ENCODE assay signal across 11 cellular contexts in genomic region chr17:78380370-78380769, GRCh38. TPM values are rescaled to one million over a fixed set of nuclear protein-coding genes. Genes with fewer than 3 reads are reported as not detected.
A peak's percentile ranks its signal among the peaks of the same experiment; 100 is the strongest.
DNase-seq lines count a peak whose midpoint lies in the region; ATAC-seq, FAIRE-seq and TF ChIP-seq lines count a peak whose summit lies in the region.
"Had no signal": no experiment of that assay in that cellular context is flagged by ENCODE, and none has a peak within 500 bp of the region (broad histone marks: within the 10 kb centered on the region; RNA-seq: fewer than 3 reads in every experiment).

No MANE protein-coding gene starts in this region.

- DNase-seq in IMR-90 (no peak), astrocyte (ENCODE audit: low read depth) (no peak), MV-4-11 (lab: John Stamatoyannopoulos, UW) (no peak), AG08396 (ENCODE audit: low spot score) (no peak), GM12891 (ENCODE audit: insufficient read length, low spot score) (no peak), cardiac septum (ENCODE audit: low spot score) (no peak)
- DNase-seq in natural killer cell treated with Interleukin-12 subunit alpha and Interleukin-12 subunit beta and Interleukin-15 and Interleukin-18, amount 100 ng/mL, for 72 hours (ENCODE audit: low spot score) = no peak
- DNase-seq: adrenal gland, hypothalamus had no signal

- peaks cover 2% of the 10 kb centered on the region for H3K36me3 Mint-ChIP-seq in astrocyte (ENCODE audit: low read depth, unreplicated experiment)
- peaks cover 19% of the 10 kb centered on the region for H3K36me3 Mint-ChIP-seq in natural killer cell treated with Interleukin-12 subunit alpha and Interleukin-12 subunit beta and Interleukin-15 and Interleukin-18, amount 100 ng/mL, for 72 hours

- peaks cover 5 to 42% (median 18%) of the 10 kb centered on the region in 11 experiments; a peak in 14 of 22 replicates for H3K36me3 ChIP-seq in BLaER1 treated with 17β-estradiol and CSF1 and Interleukin-3, amounts not matched to agents 10 nM and 100 nM
- H3K36me3 ChIP-seq in IMR-90 (ENCODE audit: control insufficient read depth, insufficient read depth, low read length) (peaks cover 2% of the 10 kb centered on the region), astrocyte (ENCODE audit: insufficient read depth, low read length) (no peaks in the 10 kb centered on the region)

- H3K4me3 Mint-ChIP-seq in astrocyte (ENCODE audit: unreplicated experiment) = peak overlapping the region; percentile 97
- H3K4me3 Mint-ChIP-seq in natural killer cell treated with Interleukin-12 subunit alpha and Interleukin-12 subunit beta and Interleukin-15 and Interleukin-18, amount 100 ng/mL, for 72 hours = peak overlapping the region; percentile 87

- no peaks in the 10 kb centered on the region for H3K27me3 Mint-ChIP-seq in astrocyte (ENCODE audit: low read depth, unreplicated experiment)
- H3K27me3 Mint-ChIP-seq in natural killer cell treated with Interleukin-12 subunit alpha and Interleukin-12 subunit beta and Interleukin-15 and Interleukin-18, amount 100 ng/mL, for 72 hours = peaks cover 0 to 3% of the 10 kb centered on the region in 2 donors

- H3K4me2 ChIP-seq in BLaER1 treated with 17β-estradiol and CSF1 and Interleukin-3, amounts not matched to agents 10 nM and 100 nM = peak overlapping the region; percentile 86 to 99 (median 95)
- H3K4me2 ChIP-seq in IMR-90 (ENCODE audit: low read depth, low read length) (no peak overlapping the region), astrocyte (ENCODE audit: low read length) (peak overlapping the region; percentile 97)

- no peak for TF ChIP-seq RAD21 in IMR-90 (IDR thresholded peaks at IDR 0.05; ENCODE audit: low read length)

- dilution Hi-C loops in IMR-90 (cut with HindIII; ENCODE audit: low sequenced_read_pairs, unreplicated experiment) = no loop called here

- H2BK15ac ChIP-seq in IMR-90 (ENCODE audit: low read depth, low read length) = no peak overlapping the region; the same call in 2 of the 3 replicates

- no peak overlapping the region for H2BK20ac ChIP-seq in IMR-90 (ENCODE audit: low read depth, low read length)

- peak overlapping the region in 10 of 11 experiments; percentile 49 to 98 (median 94); a peak in 18 of 22 replicates for H3K27ac ChIP-seq in BLaER1 treated with 17β-estradiol and CSF1 and Interleukin-3, amounts not matched to agents 10 nM and 100 nM
- H3K27ac ChIP-seq in IMR-90 (ENCODE audit: insufficient read depth, low read length) (no peak overlapping the region), astrocyte (ENCODE audit: low read depth, low read length) (peak overlapping the region; percentile 97)

- TSS peak; percentile 19 for BruUV-seq in IMR-90 (replicated peaks; lab: Mats Ljungman, UMichigan)

- H2AK5ac ChIP-seq in IMR-90 (ENCODE audit: low read depth, low read length) = no peak overlapping the region

- no peak overlapping the region for H3K56ac ChIP-seq in IMR-90 (ENCODE audit: extremely low read depth, insufficient read depth, low read length)

- peak overlapping the region; percentile 88 to 98 (median 97); a peak in 19 of 22 replicates for H3K9ac ChIP-seq in BLaER1 treated with 17β-estradiol and CSF1 and Interleukin-3, amounts not matched to agents 10 nM and 100 nM
- H3K9ac ChIP-seq in IMR-90 (ENCODE audit: low read depth, low read length) = no peak overlapping the region
- H3K9ac ChIP-seq in astrocyte (ENCODE audit: low read length) = peak overlapping the region; percentile 9

- TF ChIP-seq CTCF in IMR-90 (conservative IDR thresholded peaks at IDR 0.05; ENCODE audit: low read depth, low read length) = no peak
- TF ChIP-seq CTCF in astrocyte (IDR thresholded peaks at IDR 0.05; ENCODE audit: insufficient read depth, low read depth, low read length) = no peak

- POLR2A ChIA-PET in IMR-90 (lab: Charles Lee; ENCODE audit: unreplicated experiment) = no interaction called here

- peak overlapping the region in 8 of 10 experiments; percentile 86 to 98 (median 96); a peak in 14 of 20 replicates for H3K4me3 ChIP-seq in BLaER1 treated with 17β-estradiol and CSF1 and Interleukin-3, amounts not matched to agents 10 nM and 100 nM
- no peak overlapping the region for H3K4me3 ChIP-seq in IMR-90 (ENCODE audit: insufficient read depth, low read depth, low read length)
- no peak overlapping the region for H3K4me3 ChIP-seq in astrocyte (ENCODE audit: insufficient read depth, low read depth, low read length)
- H3K4me3 ChIP-seq: adrenal gland had no signal

- H4K91ac ChIP-seq in IMR-90 (ENCODE audit: insufficient read depth, low read depth, low read length) = no peak overlapping the region

- TF ChIP-seq POLR2A in IMR-90 (IDR thresholded peaks at IDR 0.05; ENCODE audit: low read depth, low read length) = no peak
- TF ChIP-seq POLR2A in GM12891 (IDR thresholded peaks at IDR 0.05; ENCODE audit: low read depth, low read length) = no peak

- H3K18ac ChIP-seq in IMR-90 (ENCODE audit: low read depth, low read length) = no peak overlapping the region

- H3K4me1 Mint-ChIP-seq in astrocyte (ENCODE audit: low read depth, unreplicated experiment) = peaks cover 54% of the 10 kb centered on the region
- peaks cover 64 to 66% of the 10 kb centered on the region in 2 donors for H3K4me1 Mint-ChIP-seq in natural killer cell treated with Interleukin-12 subunit alpha and Interleukin-12 subunit beta and Interleukin-15 and Interleukin-18, amount 100 ng/mL, for 72 hours (ENCODE audit: low read depth in 2 of 2)

- no peak overlapping the region for H3K14ac ChIP-seq in IMR-90 (replicated peaks; ENCODE audit: low read depth, low read length)

- H4K8ac ChIP-seq in IMR-90 (ENCODE audit: low read depth in 2 of 2, low read length in 2 of 2) = no peak overlapping the region

- no peak overlapping the region for H4K5ac ChIP-seq in IMR-90 (ENCODE audit: low read depth, low read length)

- H2AFZ ChIP-seq in IMR-90 (replicated peaks; ENCODE audit: low read length, poor library complexity) = no peak overlapping the region
- no peak overlapping the region for H2AFZ ChIP-seq in astrocyte (ENCODE audit: low read depth, low read length)

- CTCF ChIA-PET in IMR-90 (lab: Yijun Ruan, JAX) = no interaction called here

- no peaks in the 10 kb centered on the region for H3K27me3 ChIP-seq in BLaER1 treated with 17β-estradiol and CSF1 and Interleukin-3, amounts not matched to agents 10 nM and 100 nM
- no peaks in the 10 kb centered on the region for H3K27me3 ChIP-seq in IMR-90 (ENCODE audit: control insufficient read depth, insufficient read depth, low read length)
- no peaks in the 10 kb centered on the region for H3K27me3 ChIP-seq in astrocyte (ENCODE audit: insufficient read depth, low read length)
- H3K27me3 ChIP-seq: adrenal gland had no signal

- H3K79me2 ChIP-seq in astrocyte (ENCODE audit: insufficient read depth, low read length) = peaks cover 63% of the 10 kb centered on the region

- H3K9me3 ChIP-seq in BLaER1 treated with 17β-estradiol and CSF1 and Interleukin-3, amounts not matched to agents 10 nM and 100 nM (replicated peaks in 1 of 11) = no peaks in the 10 kb centered on the region
- H3K9me3 ChIP-seq in IMR-90 (ENCODE audit: control insufficient read depth, insufficient read depth, low read length) (no peaks in the 10 kb centered on the region), astrocyte (ENCODE audit: insufficient read depth, low read depth, low read length) (no peaks in the 10 kb centered on the region)
- H3K9me3 ChIP-seq: adrenal gland had no signal

- H2BK5ac ChIP-seq in IMR-90 (ENCODE audit: low read depth, low read length, poor library complexity, severe bottlenecking) = no peak overlapping the region

- H3K9me1 ChIP-seq in IMR-90 (ENCODE audit: insufficient read depth, low read length) = peaks cover 24% of the 10 kb centered on the region

- H3K23ac ChIP-seq in IMR-90 (ENCODE audit: low read depth, low read length) = no peak overlapping the region

- H2BK120ac ChIP-seq in IMR-90 (ENCODE audit: low read depth, low read length) = no peak overlapping the region

- no peak for ATAC-seq in IMR-90 (ENCODE audit: low read depth)
- no peak for ATAC-seq in natural killer cell treated with Interleukin-12 subunit alpha and Interleukin-12 subunit beta and Interleukin-15 and Interleukin-18, amount 100 ng/mL, for 72 hours

- H4K20me1 ChIP-seq in BLaER1 treated with 17β-estradiol and CSF1 and Interleukin-3, amounts not matched to agents 10 nM and 100 nM = peaks cover 0 to 42% (median 0%) of the 10 kb centered on the region in 11 experiments; a peak in 7 of 22 replicates
- H4K20me1 ChIP-seq in IMR-90 (ENCODE audit: insufficient read depth, low read length) = peaks cover 25% of the 10 kb centered on the region; the same call in 1 of the 2 replicates
- H4K20me1 ChIP-seq in astrocyte (ENCODE audit: insufficient read depth, low read length) = peaks cover 22% of the 10 kb centered on the region

- H3K79me1 ChIP-seq in IMR-90 (ENCODE audit: low read depth in 1 of 2, low read length in 2 of 2) = peaks cover 11 to 58% of the 10 kb centered on the region in 2 experiments; a peak in 3 of 4 replicates

- no peak overlapping the region for H2AK9ac ChIP-seq in IMR-90 (replicated peaks; ENCODE audit: low read depth, low read length, poor library complexity)

- intact Hi-C loops in IMR-90 (cut with micrococcal nuclease) = no loop called here
- intact Hi-C loops in cardiac septum (cut with DNase I) = no loop called here

- peak overlapping the region; percentile 31 for H3K27ac Mint-ChIP-seq in astrocyte (ENCODE audit: unreplicated experiment)
- peak overlapping the region; percentile 96 for H3K27ac Mint-ChIP-seq in natural killer cell treated with Interleukin-12 subunit alpha and Interleukin-12 subunit beta and Interleukin-15 and Interleukin-18, amount 100 ng/mL, for 72 hours

- in situ Hi-C loops in IMR-90 (cut with MboI; ENCODE audit: low sequenced_read_pairs) = no loop called here

- no peak overlapping the region for H3K4ac ChIP-seq in IMR-90 (ENCODE audit: low read depth, low read length)

- 100% methylated on average over 1 of the region's 5 CpGs; no CpG with 5 or more reads in 1 of the 2 experiments for WGBS in IMR-90 (ENCODE audit: extremely low coverage in 2 of 2, insufficient read length in 1 of 2), 2 experiments

- FAIRE-seq in astrocyte (lab: Jason Lieb, UNC) (no peak), GM12891 (lab: Jason Lieb, UNC) (no peak)
- FAIRE-seq: GM12892 had no signal

- no peaks in the 10 kb centered on the region for H3K9me3 Mint-ChIP-seq in astrocyte (ENCODE audit: unreplicated experiment)
- no peaks in the 10 kb centered on the region for H3K9me3 Mint-ChIP-seq in natural killer cell treated with Interleukin-12 subunit alpha and Interleukin-12 subunit beta and Interleukin-15 and Interleukin-18, amount 100 ng/mL, for 72 hours

- H3K4me1 ChIP-seq in BLaER1 treated with 17β-estradiol and CSF1 and Interleukin-3, amounts not matched to agents 10 nM and 100 nM = peaks cover 81 to 92% (median 89%) of the 10 kb centered on the region in 10 experiments
- H3K4me1 ChIP-seq in IMR-90 (ENCODE audit: control insufficient read depth, insufficient read depth, low read length) (peaks cover 22% of the 10 kb centered on the region), astrocyte (ENCODE audit: insufficient read depth, low read length) (peaks cover 65% of the 10 kb centered on the region)

RNA-seq across cellular contexts. Expression of gene PGS1, which starts 1.9 kb away (rescaled TPM):
- total RNA-seq in IMR-90 (2012; rRNA removed) (14.4 and 18.5 TPM in 2 replicates), astrocyte (31.3 and 32.0 TPM in 2 replicates), cardiac septum (22.1 TPM)
- polyA plus RNA-seq in IMR-90 (2012; rRNA removed) = 35.5 and 43.2 TPM in 2 replicates
- 26.3 and 45.8 TPM in 2 replicates for polyA plus RNA-seq in IMR-90 (2012; cell fraction: cytosol; rRNA removed)
- polyA plus RNA-seq in IMR-90 (2012; cell fraction: nucleus; rRNA removed; ENCODE audit: low replicate concordance) = 189 and 191 TPM in 2 replicates
- 100 to 1,000 TPM in 1 of 2 donors, 10 to 100 TPM in 1; 83.0 to 139 TPM for total RNA-seq in natural killer cell treated with Interleukin-12 subunit alpha and Interleukin-12 subunit beta and Interleukin-15 and Interleukin-18, amount 100 ng/mL, for 72 hours
- 18.5 TPM for polyA plus RNA-seq in GM12891 (2012; ENCODE audit: low read depth, missing spikeins)

RNA-seq across cellular contexts. Expression of gene SOCS3, which starts 20.5 kb away (rescaled TPM):
- 19.7 and 19.9 TPM in 2 replicates for total RNA-seq in IMR-90 (2012; rRNA removed)
- polyA plus RNA-seq in IMR-90 (2012; rRNA removed) = 18.3 and 19.2 TPM in 2 replicates
- polyA plus RNA-seq in IMR-90 (2012; cell fraction: cytosol; rRNA removed) = 29.0 and 102 TPM in 2 replicates
- polyA plus RNA-seq in IMR-90 (2012; cell fraction: nucleus; rRNA removed; ENCODE audit: low replicate concordance) = 163 and 202 TPM in 2 replicates
- 13.4 and 16.7 TPM in 2 replicates for total RNA-seq in astrocyte
- total RNA-seq in natural killer cell treated with Interleukin-12 subunit alpha and Interleukin-12 subunit beta and Interleukin-15 and Interleukin-18, amount 100 ng/mL, for 72 hours = 100 to 1,000 TPM; 110 to 156 TPM
- polyA plus RNA-seq in GM12891 (2012; ENCODE audit: low read depth, missing spikeins) = 2.0 TPM
- 49.9 TPM for total RNA-seq in cardiac septum

Comparison
In these comparisons a context has a peak if more than half of its experiments do, and no peak if none do; other contexts are left out.
1. H3K4me3 ChIP-seq: peak in BLaER1 treated with 17β-estradiol and CSF1 and Interleukin-3, amounts not matched to agents 10 nM and 100 nM (8 of 10); none in IMR-90 (single experiment) and astrocyte (single experiment).